1 cellular context compared by ENCODE assay signal in the genomic region with DNA sequence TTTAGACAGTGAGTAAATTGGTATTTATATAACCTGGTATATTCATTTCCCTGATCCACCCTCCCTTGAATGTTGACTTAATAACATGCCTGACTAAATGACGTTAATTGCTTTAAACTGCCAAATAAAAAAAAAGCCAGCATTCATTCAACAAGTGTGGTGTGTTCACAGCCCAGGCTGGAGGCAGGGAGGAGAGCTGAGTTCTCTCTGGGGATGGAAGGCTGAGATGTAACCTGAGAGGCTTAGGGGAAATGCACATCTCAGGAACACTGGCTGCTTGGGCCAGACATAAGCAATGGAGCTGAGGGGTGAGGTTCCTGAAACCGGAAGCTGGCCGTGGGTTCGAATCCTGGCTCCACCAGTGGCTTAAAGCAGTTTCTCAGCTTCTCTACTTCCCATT.
TF ChIP-seq lines count a peak whose summit lies in the region.

No MANE protein-coding gene starts in this region.

TF ChIP-seq in GM23338, 12 proteins besides CTCF, POLR2A, EP300 and RAD21 (continued from another document):
- TF ChIP-seq ZNF462 (CRISPR knock-in tag; IDR thresholded peaks at IDR 0.05) (no peak), POLR2AphosphoS5 (IDR thresholded peaks at IDR 0.05; ENCODE audit: low read depth) (no peak), ZNF114 (CRISPR knock-in tag; IDR thresholded peaks at IDR 0.05) (no peak), EZH2phosphoT487 (IDR thresholded peaks at IDR 0.05; ENCODE audit: unreplicated experiment) (no peak), REST (IDR thresholded peaks at IDR 0.05; ENCODE audit: unreplicated experiment) (no peak), EZH2 (IDR thresholded peaks at IDR 0.05; ENCODE audit: low read depth, unreplicated experiment) (no peak), NANOG (IDR thresholded peaks at IDR 0.05; ENCODE audit: borderline replicate concordance) (no peak), ZNF331 (CRISPR knock-in tag; IDR thresholded peaks at IDR 0.05; ENCODE audit: low read depth) (no peak), CREB1 (CRISPR knock-in tag; IDR thresholded peaks at IDR 0.05; ENCODE audit: low read depth) (no peak)
- TF ChIP-seq, protein P1, sequence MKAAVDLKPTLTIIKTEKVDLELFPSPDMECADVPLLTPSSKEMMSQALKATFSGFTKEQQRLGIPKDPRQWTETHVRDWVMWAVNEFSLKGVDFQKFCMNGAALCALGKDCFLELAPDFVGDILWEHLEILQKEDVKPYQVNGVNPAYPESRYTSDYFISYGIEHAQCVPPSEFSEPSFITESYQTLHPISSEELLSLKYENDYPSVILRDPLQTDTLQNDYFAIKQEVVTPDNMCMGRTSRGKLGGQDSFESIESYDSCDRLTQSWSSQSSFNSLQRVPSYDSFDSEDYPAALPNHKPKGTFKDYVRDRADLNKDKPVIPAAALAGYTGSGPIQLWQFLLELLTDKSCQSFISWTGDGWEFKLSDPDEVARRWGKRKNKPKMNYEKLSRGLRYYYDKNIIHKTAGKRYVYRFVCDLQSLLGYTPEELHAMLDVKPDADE (IDR thresholded peaks at IDR 0.05): no peak
